Comparison of ENCODE assay signal across 14 cellular contexts in genomic region chr3:30188713-30189112, GRCh38.
DNase-seq lines count a peak whose midpoint lies in the region; ATAC-seq lines count a peak whose summit lies in the region.
"Had no signal": no experiment of that assay in that cellular context is flagged by ENCODE, and none has a peak within 500 bp of the region (broad histone marks: within the 10 kb centered on the region; RNA-seq: fewer than 3 reads in every experiment).

No MANE protein-coding gene starts in this region.

- no peak for ATAC-seq in GM19397 (IDR thresholded peaks at IDR 0.05; ENCODE audit: unreplicated experiment)
- ATAC-seq: activated CD8-positive, alpha-beta memory T cell treated with anti-CD3 and anti-CD28 coated beads, Interleukin-2, amount 10 ng/mL, durations not matched to agents 7 days and 5 days; Panc1 had no signal

- H3K4me3 ChIP-seq in skeletal muscle cell (ENCODE audit: low read depth, low read length), result no peak overlapping the region
- H3K4me3 ChIP-seq: adrenal gland, stomach had no signal

- DNase-seq in NCI-H1417 (lab: John Stamatoyannopoulos, UW) (peak in 2 of 3 experiments; percentile 12 to 60), NCI-H1417 treated with DMSO at 0.1 percent for 48 hours (lab: John Stamatoyannopoulos, UW) (no peak), NCI-H345 treated with DMSO at 0.1 percent for 48 hours (lab: John Stamatoyannopoulos, UW; ENCODE audit: unreplicated experiment) (peak; percentile 40), dermis blood vessel endothelial cell (peak; percentile 62), skeletal muscle cell (ENCODE audit: low read depth) (peak; percentile 25), CD1c-positive myeloid dendritic cell (ENCODE audit: extremely low spot score) (no peak), NCI-H526 (lab: John Stamatoyannopoulos, UW) (no peak)
- DNase-seq: activated CD8-positive, alpha-beta memory T cell treated with anti-CD3 and anti-CD28 coated beads, Interleukin-2, amount 10 ng/mL, durations not matched to agents 7 days and 5 days; DND-41; stimulated activated CD4-positive, alpha-beta T cell treated with anti-CD3 and anti-CD28 coated beads, Interleukin-4, amount 100 ng/mL, for 24 hours; stomach had no signal

Comparison
In these comparisons a context has a peak if more than half of its experiments do, and no peak if none do; other contexts are left out.
1. DNase-seq: peak in NCI-H1417 (2 of 3), NCI-H345 treated with DMSO at 0.1 percent for 48 hours (single experiment), dermis blood vessel endothelial cell (single experiment) and skeletal muscle cell (single experiment); none in NCI-H1417 treated with DMSO at 0.1 percent for 48 hours (single experiment), CD1c-positive myeloid dendritic cell (single experiment) and NCI-H526 (0 of 2).